ENCODE assay signal across 23 cellular contexts in the genomic region with DNA sequence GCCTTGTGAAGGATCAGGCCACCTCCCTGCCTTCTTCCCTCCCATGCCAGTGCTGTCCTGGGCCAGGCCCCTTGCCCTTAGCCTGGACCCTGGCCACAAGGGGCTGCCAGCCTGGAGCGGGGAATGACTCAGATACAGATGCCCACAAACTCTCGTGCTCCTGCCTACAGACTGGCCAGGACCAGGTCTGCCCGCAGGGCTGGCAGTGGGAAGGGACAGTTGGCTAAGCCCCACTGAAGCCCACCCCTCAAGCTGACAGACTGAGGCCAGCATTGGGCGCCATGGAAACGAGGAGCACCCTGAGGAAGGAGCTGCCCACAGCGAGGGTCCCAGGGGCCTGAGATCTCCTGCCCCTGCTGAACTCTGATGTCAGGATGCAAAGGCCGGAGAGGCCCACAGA. TPM values are rescaled to one million over a fixed set of nuclear protein-coding genes. Genes with fewer than 3 reads are reported as not detected.
A peak's percentile ranks its signal among the peaks of the same experiment; 100 is the strongest.
DNase-seq lines count a peak whose midpoint lies in the region; ATAC-seq, FAIRE-seq and TF ChIP-seq lines count a peak whose summit lies in the region.
"Had no signal": no experiment of that assay in that cellular context is flagged by ENCODE, and none has a peak within 500 bp of the region (broad histone marks: within the 10 kb centered on the region; RNA-seq: fewer than 3 reads in every experiment).

No MANE protein-coding gene starts in this region.

- no peaks in the 10 kb centered on the region for H3K36me3 ChIP-seq in BLaER1
- no peaks in the 10 kb centered on the region for H3K36me3 ChIP-seq in H1 (ENCODE audit: control insufficient read depth in 2 of 4, insufficient read depth in 4 of 4, low read length in 3 of 4)
- H3K36me3 ChIP-seq in neuronal stem cell (replicated peaks in 1 of 2; ENCODE audit: control insufficient read depth in 2 of 2, insufficient read depth in 2 of 2, low read length in 2 of 2) = peaks cover 0 to 5% of the 10 kb centered on the region in 2 donors
- H3K36me3 ChIP-seq: BE2C had no signal

- H3K27ac ChIP-seq in BLaER1 (no peak overlapping the region; the same call in 1 of the 2 replicates), H1 (ENCODE audit: low read depth, low read length) (no peak overlapping the region), neuronal stem cell (replicated peaks; ENCODE audit: low read length) (no peak overlapping the region)
- H3K27ac ChIP-seq: 22Rv1, C4-2B had no signal

- H3K56ac ChIP-seq in H1 (replicated peaks; ENCODE audit: insufficient read length, low read depth, low read length) = no peak overlapping the region

- H3K9me3 ChIP-seq in BLaER1 = no peaks in the 10 kb centered on the region
- no peaks in the 10 kb centered on the region for H3K9me3 ChIP-seq in H1 (ENCODE audit: insufficient read depth in 2 of 2, low read depth in 1 of 2, low read length in 1 of 2)
- H3K9me3 ChIP-seq in neuronal stem cell (replicated peaks in 1 of 2; ENCODE audit: control insufficient read depth in 2 of 2, insufficient read depth in 1 of 2, low read depth in 1 of 2, low read length in 2 of 2) = no peaks in the 10 kb centered on the region
- H3K9me3 ChIP-seq: BE2C, Caco-2 had no signal

- H3K23me2 ChIP-seq in H1 (ENCODE audit: low read depth, low read length) = no peaks in the 10 kb centered on the region

- H3K14ac ChIP-seq in H1 (ENCODE audit: insufficient read length) = no peak overlapping the region
- peak overlapping the region; percentile 78 for H3K14ac ChIP-seq in neuronal stem cell (ENCODE audit: low read length)

- TF ChIP-seq RAD21 in H1 (IDR thresholded peaks at IDR 0.05 in 1 of 2, conservative IDR thresholded peaks at IDR 0.05 in 1 of 2; ENCODE audit: low read depth in 2 of 2, low read length in 2 of 2) = no peak

- H2BK12ac ChIP-seq in H1 (ENCODE audit: low read depth, low read length) = 0 out of 2 replicates have a peak overlapping the region, but pooled peaks have one; percentile 9
- no peak overlapping the region for H2BK12ac ChIP-seq in neuronal stem cell (ENCODE audit: low read length)

- H2AK5ac ChIP-seq in H1 (ENCODE audit: low read depth, low read length) (no peak overlapping the region), neuronal stem cell (ENCODE audit: low read depth, low read length) (peak overlapping the region; percentile 89)

- H4K91ac ChIP-seq in H1 (replicated peaks; ENCODE audit: insufficient read length, low read length) (peak overlapping the region; percentile 44), neuronal stem cell (ENCODE audit: low read depth, low read length, poor library complexity) (no peak overlapping the region)

- H3K9ac ChIP-seq in BLaER1 (no peak overlapping the region), H1 (replicated peaks in 1 of 4; ENCODE audit: extremely low read depth in 1 of 4, low read depth in 3 of 4, low read length in 3 of 4) (no peak overlapping the region), neuronal stem cell (ENCODE audit: low read depth, low read length, poor library complexity) (peak overlapping the region; percentile 32)

- TF ChIP-seq CTCF in H1 (IDR thresholded peaks at IDR 0.05; ENCODE audit: control extremely low read depth in 1 of 3, insufficient read depth in 1 of 3, low read depth in 1 of 3, low read length in 3 of 3) = no peak

- no peak overlapping the region for H3K4ac ChIP-seq in H1 (replicated peaks; ENCODE audit: insufficient read length, low read depth, low read length)
- peak overlapping the region; percentile 43 for H3K4ac ChIP-seq in neuronal stem cell (ENCODE audit: low read length)

- peak overlapping the region; percentile 62 for H3K4me2 ChIP-seq in BLaER1
- no peak overlapping the region for H3K4me2 ChIP-seq in H1 (ENCODE audit: insufficient read depth in 1 of 2, low read depth in 2 of 2, low read length in 2 of 2)
- no peak overlapping the region for H3K4me2 ChIP-seq in neuronal stem cell (ENCODE audit: insufficient read depth, low read length, poor library complexity, severe bottlenecking)

- no peak overlapping the region for H2BK5ac ChIP-seq in H1 (ENCODE audit: low read depth, low read length)
- H2BK5ac ChIP-seq in neuronal stem cell (ENCODE audit: low read length) = no peak overlapping the region

- WGBS in H1 (ENCODE audit: extremely low coverage in 1 of 2, insufficient coverage in 1 of 2, insufficient read length in 1 of 2, insufficient replicate concordance in 2 of 2, low coverage in 1 of 2, low lambda C conversion rate in 2 of 2, missing lambda C conversion rate in 1 of 2), 2 experiments = 92% methylated on average over 7 of the region's 7 CpGs; no CpG with 5 or more reads in 1 of the 2 experiments
- WGBS in neuronal stem cell (ENCODE audit: extremely low coverage in 2 of 2, insufficient read length in 2 of 2, insufficient replicate concordance in 1 of 2), 2 donors = no CpG with 5 or more reads among the region's 7 CpGs

- no peaks in the 10 kb centered on the region for H3K27me3 ChIP-seq in BLaER1
- H3K27me3 ChIP-seq in H1 (replicated peaks in 1 of 4; ENCODE audit: control insufficient read depth in 3 of 4, extremely low read depth in 1 of 4, insufficient read depth in 3 of 4, low read length in 3 of 4) = no peaks in the 10 kb centered on the region
- H3K27me3 ChIP-seq in neuronal stem cell (ENCODE audit: control insufficient read depth in 3 of 3, insufficient read depth in 3 of 3, low read depth in 1 of 3, low read length in 3 of 3) = peaks cover 0 to 22% (median 0%) of the 10 kb centered on the region in 3 experiments
- H3K27me3 ChIP-seq: BE2C had no signal

- H2BK120ac ChIP-seq in H1 (replicated peaks; ENCODE audit: low read depth, low read length) = no peak overlapping the region
- peak overlapping the region; percentile 20 for H2BK120ac ChIP-seq in neuronal stem cell (ENCODE audit: low read depth, low read length)

- TF ChIP-seq POLR2A in H1 (IDR thresholded peaks at IDR 0.05; ENCODE audit: control extremely low read depth in 1 of 2, low read depth in 2 of 2, low read length in 2 of 2) = no peak

- TF ChIP-seq EP300 in H1 (IDR thresholded peaks at IDR 0.05; ENCODE audit: borderline replicate concordance in 1 of 2, low read depth in 2 of 2, low read length in 2 of 2) = no peak

- no peak for ATAC-seq in HG03378 (IDR thresholded peaks at IDR 0.05; ENCODE audit: unreplicated experiment)
- ATAC-seq: CD8-positive, alpha-beta T cell; GM12878; HCT116 had no signal

- H3K4me1 ChIP-seq in BLaER1 (peaks cover 48% of the 10 kb centered on the region), H1 (replicated peaks in 1 of 4; ENCODE audit: control insufficient read depth in 3 of 4, insufficient read depth in 4 of 4, low read length in 3 of 4) (peaks cover 0 to 8% (median 4%) of the 10 kb centered on the region in 4 experiments; a peak in 2 of 7 replicates), neuronal stem cell (ENCODE audit: control insufficient read depth in 2 of 2, insufficient read depth in 1 of 2, low read depth in 1 of 2, low read length in 2 of 2) (peaks cover 17 to 43% of the 10 kb centered on the region in 2 donors)
- H3K4me1 ChIP-seq: BE2C, Caco-2 had no signal

- H3K18ac ChIP-seq in H1 (ENCODE audit: extremely low read depth, low read length) (0 out of 2 replicates have a peak overlapping the region, but pooled peaks have one; percentile 0), neuronal stem cell (ENCODE audit: low read length) (peak overlapping the region; percentile 66)

- no peak overlapping the region for H2AFZ ChIP-seq in H1 (ENCODE audit: low read length)
- no peak overlapping the region for H2AFZ ChIP-seq in neuronal stem cell (ENCODE audit: low read length)

- FAIRE-seq in H1 (lab: Jason Lieb, UNC) = no peak
- FAIRE-seq: A204.1, GM12878 had no signal

- no peaks in the 10 kb centered on the region for H3K79me1 ChIP-seq in H1 (ENCODE audit: low read depth, low read length)
- H3K79me1 ChIP-seq in neuronal stem cell (ENCODE audit: low read depth, low read length) = peaks cover 8% of the 10 kb centered on the region

- H2BK15ac ChIP-seq in H1 (ENCODE audit: low read length) (0 out of 2 replicates have a peak overlapping the region, but pooled peaks have one; percentile 61), neuronal stem cell (ENCODE audit: low read length) (peak overlapping the region; percentile 61)

- H3K79me2 ChIP-seq in H1 (ENCODE audit: control insufficient read depth in 1 of 2, insufficient read depth in 2 of 2, low read length in 2 of 2) = no peaks in the 10 kb centered on the region

- H2BK20ac ChIP-seq in H1 (ENCODE audit: low read length) = no peak overlapping the region

- POLR2A ChIA-PET in H1 (lab: Charles Lee; ENCODE audit: partially characterized antibody) = no interaction called here

- no peak for DNase-seq in H1 (ENCODE audit: low read depth in 1 of 2, low spot score in 2 of 2)
- DNase-seq in neuronal stem cell (ENCODE audit: low spot score) = no peak
- DNase-seq in RKO (ENCODE audit: low spot score) = no peak
- no peak for DNase-seq in DMS 273 (lab: John Stamatoyannopoulos, UW; ENCODE audit: unreplicated experiment)
- DNase-seq: AML-193; BE2C; Caco-2; CD4-positive, CD25-positive, alpha-beta regulatory T cell; CD8-positive, alpha-beta T cell; DMS 273 treated with DMSO at 0.1 percent for 48 hours; DMS79; EL; GDM1; GOT3; H9 had no signal

- H4K20me1 ChIP-seq in BLaER1 (no peaks in the 10 kb centered on the region), H1 (replicated peaks in 1 of 2; ENCODE audit: control insufficient read depth in 1 of 2, insufficient read depth in 2 of 2, low read length in 2 of 2) (no peaks in the 10 kb centered on the region)

- H3K23ac ChIP-seq in H1 (ENCODE audit: insufficient read length) = no peak overlapping the region
- peak overlapping the region; percentile 36 for H3K23ac ChIP-seq in neuronal stem cell (ENCODE audit: low read depth, low read length, poor library complexity)

- no peak overlapping the region for H3K4me3 ChIP-seq in BLaER1
- no peak overlapping the region for H3K4me3 ChIP-seq in H1 (ENCODE audit: extremely low read depth in 1 of 4, insufficient read depth in 2 of 4, low read depth in 3 of 4, low read length in 4 of 4)
- no peak overlapping the region for H3K4me3 ChIP-seq in neuronal stem cell (ENCODE audit: low read length in 2 of 2)
- H3K4me3 ChIP-seq: GM12878 had no signal

- CTCF ChIA-PET in H1 (lab: Charles Lee; ENCODE audit: partially characterized antibody) = interaction anchor here (0.5 to 5.8 kb wide), 6 partner anchors 8 to 59 kb away, joined by 3 to 26 read pairs (median 5); no protein-coding TSS in a partner anchor

- H4K8ac ChIP-seq in H1 (ENCODE audit: extremely low read depth, insufficient read depth, low read length) = no peak overlapping the region
- no peak overlapping the region for H4K8ac ChIP-seq in neuronal stem cell (ENCODE audit: low read depth, low read length)

- no peak overlapping the region for H4K5ac ChIP-seq in H1 (ENCODE audit: insufficient read length, low read depth, low read length)

RNA-seq across cellular contexts. Expression of gene SCUBE1, which starts 14.1 kb away (rescaled TPM):
- 4.9 and 5.5 TPM in 2 replicates for total RNA-seq in H1 (2021; fragmentation: NEBNext Ultra II Directional; extraction: Animal tissue kit (Norgen Biotek cat#: 25700))
- 2.3 and 5.4 TPM in 2 replicates for polyA plus RNA-seq in H1 (2011; rRNA removed)
- 3.1 TPM for polyA plus RNA-seq in H1 (2011; cell fraction: cytosol; rRNA removed)
- polyA plus RNA-seq in H1 (2011; cell fraction: nucleus; rRNA removed) = 14.2 TPM
- 1.1 to 3.9 TPM (median 2.9 TPM) in 4 replicates for polyA plus RNA-seq in H1 (2012, experiment 1 of 2)
- 1.3 TPM for polyA plus RNA-seq in H1 (2012, experiment 2 of 2)
- 11.7 TPM for polyA plus RNA-seq in H1 (2013, experiment 1 of 2)
- 11.5 TPM for polyA plus RNA-seq in H1 (2013, experiment 2 of 2)
- 7.9 and 16.9 TPM in 2 replicates for polyA minus RNA-seq in H1 (2011; rRNA and poly(A)+ RNA removed)
- polyA minus RNA-seq in H1 (2011; cell fraction: cytosol; rRNA and poly(A)+ RNA removed) = 2.4 TPM
- polyA minus RNA-seq in H1 (2011; cell fraction: nucleus; rRNA and poly(A)+ RNA removed) = 12.5 TPM
- 51.2 TPM for polyA plus RNA-seq in neuronal stem cell (2013, experiment 1 of 2)
- polyA plus RNA-seq in neuronal stem cell (2013, experiment 2 of 2) = 50.9 TPM
- total RNA-seq: Caco-2; CD8-positive, alpha-beta T cell; GM12878 had no signal
- polyA plus RNA-seq: AG04450; CD4-positive, CD25-positive, alpha-beta regulatory T cell; GM12878 had no signal
